1 cellular context compared by ENCODE assay signal in genomic region chr17:37698132-37698615, GRCh38.
TF ChIP-seq lines count a peak whose summit lies in the region.

No MANE protein-coding gene starts in this region.

TF ChIP-seq in GM12878, 131 proteins besides CTCF, POLR2A, EP300 and RAD21:
- TF ChIP-seq, protein P1, sequence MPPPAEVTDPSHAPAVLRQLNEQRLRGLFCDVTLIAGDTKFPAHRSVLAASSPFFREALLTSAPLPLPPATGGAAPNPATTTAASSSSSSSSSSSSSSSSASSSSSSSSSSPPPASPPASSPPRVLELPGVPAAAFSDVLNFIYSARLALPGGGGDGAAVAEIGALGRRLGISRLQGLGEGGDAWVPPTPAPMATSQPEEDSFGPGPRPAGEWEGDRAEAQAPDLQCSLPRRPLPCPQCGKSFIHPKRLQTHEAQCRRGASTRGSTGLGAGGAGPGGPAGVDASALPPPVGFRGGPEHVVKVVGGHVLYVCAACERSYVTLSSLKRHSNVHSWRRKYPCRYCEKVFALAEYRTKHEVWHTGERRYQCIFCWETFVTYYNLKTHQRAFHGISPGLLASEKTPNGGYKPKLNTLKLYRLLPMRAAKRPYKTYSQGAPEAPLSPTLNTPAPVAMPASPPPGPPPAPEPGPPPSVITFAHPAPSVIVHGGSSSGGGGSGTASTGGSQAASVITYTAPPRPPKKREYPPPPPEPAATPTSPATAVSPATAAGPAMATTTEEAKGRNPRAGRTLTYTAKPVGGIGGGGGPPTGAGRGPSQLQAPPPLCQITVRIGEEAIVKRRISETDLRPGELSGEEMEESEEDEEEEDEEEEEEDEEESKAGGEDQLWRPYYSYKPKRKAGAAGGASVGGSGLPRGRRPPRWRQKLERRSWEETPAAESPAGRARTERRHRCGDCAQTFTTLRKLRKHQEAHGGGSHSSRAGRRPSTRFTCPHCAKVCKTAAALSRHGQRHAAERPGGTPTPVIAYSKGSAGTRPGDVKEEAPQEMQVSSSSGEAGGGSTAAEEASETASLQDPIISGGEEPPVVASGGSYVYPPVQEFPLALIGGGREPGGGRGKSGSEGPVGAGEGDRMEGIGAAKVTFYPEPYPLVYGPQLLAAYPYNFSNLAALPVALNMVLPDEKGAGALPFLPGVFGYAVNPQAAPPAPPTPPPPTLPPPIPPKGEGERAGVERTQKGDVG (CRISPR knock-in tag; IDR thresholded peaks at IDR 0.05), result no peak
- TF ChIP-seq ATF7 (IDR thresholded peaks at IDR 0.05; ENCODE audit: low read depth), result no peak
- TF ChIP-seq SREBF2 (IDR thresholded peaks at IDR 0.05; ENCODE audit: low read length), result no peak
- no peak for TF ChIP-seq NR2C2 (IDR thresholded peaks at IDR 0.05; ENCODE audit: borderline replicate concordance, control insufficient read depth, insufficient read length, low read depth)
- TF ChIP-seq HCFC1 (IDR thresholded peaks at IDR 0.05; ENCODE audit: low read length), result no peak
- no peak for TF ChIP-seq CHD2 (IDR thresholded peaks at IDR 0.05; ENCODE audit: borderline replicate concordance, low read depth, low read length)
- no peak for TF ChIP-seq YY1 (IDR thresholded peaks at IDR 0.05; ENCODE audit: low read depth, low read length)
- TF ChIP-seq, protein P2, sequence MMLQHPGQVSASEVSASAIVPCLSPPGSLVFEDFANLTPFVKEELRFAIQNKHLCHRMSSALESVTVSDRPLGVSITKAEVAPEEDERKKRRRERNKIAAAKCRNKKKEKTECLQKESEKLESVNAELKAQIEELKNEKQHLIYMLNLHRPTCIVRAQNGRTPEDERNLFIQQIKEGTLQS (IDR thresholded peaks at IDR 0.05; ENCODE audit: borderline replicate concordance, extremely low read depth, low read depth, low read length), result no peak
- peak; percentile 32; the same call in 1 of the 2 replicates for TF ChIP-seq JUNB (IDR thresholded peaks at IDR 0.05)
- TF ChIP-seq EED (IDR thresholded peaks at IDR 0.05; ENCODE audit: low read depth), result peak; percentile 53
- no peak for TF ChIP-seq SUZ12 (IDR thresholded peaks at IDR 0.05; ENCODE audit: unreplicated experiment)
